ENCODE assay signal across 1 cellular context in genomic region chr6:37126554-37126906, GRCh38.
TF ChIP-seq lines count a peak whose summit lies in the region.

No MANE protein-coding gene starts in this region.

TF ChIP-seq in K562, 482 proteins besides CTCF, POLR2A, EP300 and RAD21 (continued from another document):
- TF ChIP-seq NR2C2 (CRISPR knock-in tag; IDR thresholded peaks at IDR 0.05) (no peak), NR2C2 (tag; IDR thresholded peaks at IDR 0.05) (0 out of 2 replicates have a peak, but pooled peaks have one; percentile 10)
TF ChIP-seq in K562: peak in this region for 4.
